In genomic region chr9:128341435-128341849, GRCh38 we compare ENCODE assay signal across 8 cellular contexts. TPM values are rescaled to one million over a fixed set of nuclear protein-coding genes. Genes with fewer than 3 reads are reported as not detected.
DNase-seq lines count a peak whose midpoint lies in the region; ATAC-seq and TF ChIP-seq lines count a peak whose summit lies in the region.

No MANE protein-coding gene starts in this region.

- DNase-seq in EL (peak; percentile 78), HuH-7.5 (ENCODE audit: low spot score) (peak; percentile 91), RKO (ENCODE audit: low spot score) (peak; percentile 91), fibroblast of the aortic adventitia (ENCODE audit: low read depth) (peak; percentile 65), substantia nigra (lab: John Stamatoyannopoulos, UW) (peak in 37 of 49 donors; percentile 2 to 64 (median 28))
- DNase-seq in activated T-helper 1 cell treated with anti-CD3 and anti-CD28 coated beads, Interleukin-2, amount 50 U/mL, for 16 hours (ENCODE audit: low read depth in 1 of 2, low spot score in 1 of 2), result peak; percentile 28 to 45

- H3K36me3 ChIP-seq in neuron (ENCODE audit: insufficient read depth, low read length), result peaks cover 40% of the 10 kb centered on the region

- H3K4me1 ChIP-seq in neuron (ENCODE audit: insufficient read depth, low read length), result peaks cover 6% of the 10 kb centered on the region

- H3K27me3 ChIP-seq in neuron (ENCODE audit: insufficient read depth, low read length), result no peaks in the 10 kb centered on the region

- H3K27ac ChIP-seq in substantia nigra (ENCODE audit: low read depth, low read length, poor library complexity, severe bottlenecking), result peak overlapping the region; percentile 61

- H3K9me3 ChIP-seq in neuron (ENCODE audit: low read length), result no peaks in the 10 kb centered on the region

- peak; percentile 79 for TF ChIP-seq CTCF in fibroblast of the aortic adventitia (IDR thresholded peaks at IDR 0.05; ENCODE audit: insufficient read depth, low read length)

- no peak for ATAC-seq in HG03139 (IDR thresholded peaks at IDR 0.05; ENCODE audit: unreplicated experiment)

- H2AFZ ChIP-seq in neuron (ENCODE audit: low read depth, low read length), result peak overlapping the region; percentile 42

- H3K4me3 ChIP-seq in fibroblast of the aortic adventitia (ENCODE audit: low read depth, low read length) (peak overlapping the region; percentile 80), neuron (ENCODE audit: low read length) (peak overlapping the region; percentile 65)

RNA-seq across cellular contexts. Expression of gene SLC27A4, which starts 1.1 kb away (rescaled TPM):
- 23.5 and 27.9 TPM in 2 replicates for total RNA-seq in fibroblast of the aortic adventitia (ENCODE audit: low replicate concordance)

RNA-seq across cellular contexts. Expression of gene COQ4, which starts 18.8 kb away (rescaled TPM):
- 13.5 and 34.9 TPM in 2 replicates for total RNA-seq in fibroblast of the aortic adventitia (ENCODE audit: low replicate concordance)

RNA-seq across cellular contexts. Expression of gene TRUB2, which starts 19.2 kb away (rescaled TPM):
- 13.6 and 26.2 TPM in 2 replicates for total RNA-seq in fibroblast of the aortic adventitia (ENCODE audit: low replicate concordance)

RNA-seq across cellular contexts. Expression of gene URM1, which starts 29.7 kb away (rescaled TPM):
- total RNA-seq in fibroblast of the aortic adventitia (ENCODE audit: low replicate concordance), result 33.8 and 46.4 TPM in 2 replicates

Comparison
In these comparisons a context has a peak if more than half of its experiments do, and no peak if none do; other contexts are left out.
1. DNase-seq: peak in every context shown above with its lines; median percentile 91 in HuH-7.5; 91 in RKO; 78 in EL; 65 in fibroblast of the aortic adventitia; 36 in activated T-helper 1 cell treated with anti-CD3 and anti-CD28 coated beads, Interleukin-2, amount 50 U/mL, for 16 hours; 28 in substantia nigra.